1 cellular context compared by ENCODE assay signal in genomic region chr2:108414945-108415344, GRCh38.
TF ChIP-seq lines count a peak whose summit lies in the region.

No MANE protein-coding gene starts in this region.

TF ChIP-seq in IMR-90, 13 proteins besides CTCF, POLR2A, EP300 and RAD21:
- TF ChIP-seq SMC3 (IDR thresholded peaks at IDR 0.05; ENCODE audit: low read depth, low read length) (no peak), ELK1 (IDR thresholded peaks at IDR 0.05; ENCODE audit: borderline replicate concordance, low read depth, low read length) (no peak), RCOR1 (IDR thresholded peaks at IDR 0.05; ENCODE audit: insufficient replicate concordance, low read length) (no peak), NFE2L2 (IDR thresholded peaks at IDR 0.05; ENCODE audit: low read depth, low read length) (no peak), BHLHE40 (IDR thresholded peaks at IDR 0.05; ENCODE audit: low read depth, low read length) (no peak), CHD1 (IDR thresholded peaks at IDR 0.05; ENCODE audit: low read depth, low read length) (no peak), RFX5 (IDR thresholded peaks at IDR 0.05; ENCODE audit: low read depth, low read length) (no peak), MAZ (IDR thresholded peaks at IDR 0.05; ENCODE audit: borderline replicate concordance, low read depth, low read length) (no peak), CEBPB (IDR thresholded peaks at IDR 0.05; ENCODE audit: low read depth, low read length) (no peak), FOS (IDR thresholded peaks at IDR 0.05; ENCODE audit: low read depth, low read length) (no peak), MAFK (IDR thresholded peaks at IDR 0.05; ENCODE audit: low read depth, low read length) (no peak), USF2 (IDR thresholded peaks at IDR 0.05; ENCODE audit: low read depth, low read length) (no peak), MXI1 (IDR thresholded peaks at IDR 0.05; ENCODE audit: borderline replicate concordance, low read depth, low read length) (no peak)
